Comparison of ENCODE assay signal across 2 cellular contexts in the genomic region with DNA sequence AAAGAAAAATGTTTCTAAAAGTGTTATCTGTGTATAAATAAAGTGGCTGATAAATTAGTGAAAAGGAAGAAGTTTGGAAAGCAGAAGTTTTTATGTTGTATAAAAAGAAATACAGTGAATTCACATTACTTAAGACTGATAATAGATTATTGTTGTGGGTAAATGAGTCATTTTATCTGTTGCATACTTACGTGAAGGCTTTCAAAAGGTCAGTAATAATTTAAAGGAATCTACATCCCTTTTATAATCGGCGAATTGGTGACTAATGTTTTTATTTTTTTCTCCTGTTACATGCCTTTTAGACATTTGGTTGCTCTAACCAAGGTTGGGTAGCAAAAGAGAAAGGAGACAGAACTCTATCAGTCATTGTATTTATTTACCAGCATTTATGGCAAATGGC.
TF ChIP-seq lines count a peak whose summit lies in the region.

No MANE protein-coding gene starts in this region.

TF ChIP-seq in K562, 482 proteins besides CTCF, POLR2A, EP300 and RAD21 (continued from another document):
- TF ChIP-seq LEF1 (IDR thresholded peaks at IDR 0.05) (no peak), NKRF (IDR thresholded peaks at IDR 0.05; ENCODE audit: borderline replicate concordance) (no peak), HDAC2 (IDR thresholded peaks at IDR 0.05) (no peak), KLF13 (tag; IDR thresholded peaks at IDR 0.05; ENCODE audit: borderline replicate concordance, low read depth) (no peak), CTBP1 (IDR thresholded peaks at IDR 0.05; ENCODE audit: borderline replicate concordance) (no peak), CBX2 (IDR thresholded peaks at IDR 0.05; ENCODE audit: insufficient read depth, low read length, poor library complexity, severe bottlenecking) (peak; percentile 19), SOX6 (IDR thresholded peaks at IDR 0.05) (0 out of 2 replicates have a peak, but pooled peaks have one; percentile 19), CREBBP (IDR thresholded peaks at IDR 0.05; ENCODE audit: low read depth, low read length) (no peak), MTF1 (CRISPR knock-in tag; IDR thresholded peaks at IDR 0.05; ENCODE audit: borderline replicate concordance) (no peak), RB1 (IDR thresholded peaks at IDR 0.05; ENCODE audit: low read depth) (no peak), FOSL1 (tag; conservative IDR thresholded peaks at IDR 0.05) (peak; percentile 54), NFRKB (IDR thresholded peaks at IDR 0.05; ENCODE audit: low read depth) (no peak), GTF2A2 (tag; IDR thresholded peaks at IDR 0.05) (no peak)

TF ChIP-seq in GM23338, 12 proteins besides CTCF, POLR2A, EP300 and RAD21:
- TF ChIP-seq, protein P1, sequence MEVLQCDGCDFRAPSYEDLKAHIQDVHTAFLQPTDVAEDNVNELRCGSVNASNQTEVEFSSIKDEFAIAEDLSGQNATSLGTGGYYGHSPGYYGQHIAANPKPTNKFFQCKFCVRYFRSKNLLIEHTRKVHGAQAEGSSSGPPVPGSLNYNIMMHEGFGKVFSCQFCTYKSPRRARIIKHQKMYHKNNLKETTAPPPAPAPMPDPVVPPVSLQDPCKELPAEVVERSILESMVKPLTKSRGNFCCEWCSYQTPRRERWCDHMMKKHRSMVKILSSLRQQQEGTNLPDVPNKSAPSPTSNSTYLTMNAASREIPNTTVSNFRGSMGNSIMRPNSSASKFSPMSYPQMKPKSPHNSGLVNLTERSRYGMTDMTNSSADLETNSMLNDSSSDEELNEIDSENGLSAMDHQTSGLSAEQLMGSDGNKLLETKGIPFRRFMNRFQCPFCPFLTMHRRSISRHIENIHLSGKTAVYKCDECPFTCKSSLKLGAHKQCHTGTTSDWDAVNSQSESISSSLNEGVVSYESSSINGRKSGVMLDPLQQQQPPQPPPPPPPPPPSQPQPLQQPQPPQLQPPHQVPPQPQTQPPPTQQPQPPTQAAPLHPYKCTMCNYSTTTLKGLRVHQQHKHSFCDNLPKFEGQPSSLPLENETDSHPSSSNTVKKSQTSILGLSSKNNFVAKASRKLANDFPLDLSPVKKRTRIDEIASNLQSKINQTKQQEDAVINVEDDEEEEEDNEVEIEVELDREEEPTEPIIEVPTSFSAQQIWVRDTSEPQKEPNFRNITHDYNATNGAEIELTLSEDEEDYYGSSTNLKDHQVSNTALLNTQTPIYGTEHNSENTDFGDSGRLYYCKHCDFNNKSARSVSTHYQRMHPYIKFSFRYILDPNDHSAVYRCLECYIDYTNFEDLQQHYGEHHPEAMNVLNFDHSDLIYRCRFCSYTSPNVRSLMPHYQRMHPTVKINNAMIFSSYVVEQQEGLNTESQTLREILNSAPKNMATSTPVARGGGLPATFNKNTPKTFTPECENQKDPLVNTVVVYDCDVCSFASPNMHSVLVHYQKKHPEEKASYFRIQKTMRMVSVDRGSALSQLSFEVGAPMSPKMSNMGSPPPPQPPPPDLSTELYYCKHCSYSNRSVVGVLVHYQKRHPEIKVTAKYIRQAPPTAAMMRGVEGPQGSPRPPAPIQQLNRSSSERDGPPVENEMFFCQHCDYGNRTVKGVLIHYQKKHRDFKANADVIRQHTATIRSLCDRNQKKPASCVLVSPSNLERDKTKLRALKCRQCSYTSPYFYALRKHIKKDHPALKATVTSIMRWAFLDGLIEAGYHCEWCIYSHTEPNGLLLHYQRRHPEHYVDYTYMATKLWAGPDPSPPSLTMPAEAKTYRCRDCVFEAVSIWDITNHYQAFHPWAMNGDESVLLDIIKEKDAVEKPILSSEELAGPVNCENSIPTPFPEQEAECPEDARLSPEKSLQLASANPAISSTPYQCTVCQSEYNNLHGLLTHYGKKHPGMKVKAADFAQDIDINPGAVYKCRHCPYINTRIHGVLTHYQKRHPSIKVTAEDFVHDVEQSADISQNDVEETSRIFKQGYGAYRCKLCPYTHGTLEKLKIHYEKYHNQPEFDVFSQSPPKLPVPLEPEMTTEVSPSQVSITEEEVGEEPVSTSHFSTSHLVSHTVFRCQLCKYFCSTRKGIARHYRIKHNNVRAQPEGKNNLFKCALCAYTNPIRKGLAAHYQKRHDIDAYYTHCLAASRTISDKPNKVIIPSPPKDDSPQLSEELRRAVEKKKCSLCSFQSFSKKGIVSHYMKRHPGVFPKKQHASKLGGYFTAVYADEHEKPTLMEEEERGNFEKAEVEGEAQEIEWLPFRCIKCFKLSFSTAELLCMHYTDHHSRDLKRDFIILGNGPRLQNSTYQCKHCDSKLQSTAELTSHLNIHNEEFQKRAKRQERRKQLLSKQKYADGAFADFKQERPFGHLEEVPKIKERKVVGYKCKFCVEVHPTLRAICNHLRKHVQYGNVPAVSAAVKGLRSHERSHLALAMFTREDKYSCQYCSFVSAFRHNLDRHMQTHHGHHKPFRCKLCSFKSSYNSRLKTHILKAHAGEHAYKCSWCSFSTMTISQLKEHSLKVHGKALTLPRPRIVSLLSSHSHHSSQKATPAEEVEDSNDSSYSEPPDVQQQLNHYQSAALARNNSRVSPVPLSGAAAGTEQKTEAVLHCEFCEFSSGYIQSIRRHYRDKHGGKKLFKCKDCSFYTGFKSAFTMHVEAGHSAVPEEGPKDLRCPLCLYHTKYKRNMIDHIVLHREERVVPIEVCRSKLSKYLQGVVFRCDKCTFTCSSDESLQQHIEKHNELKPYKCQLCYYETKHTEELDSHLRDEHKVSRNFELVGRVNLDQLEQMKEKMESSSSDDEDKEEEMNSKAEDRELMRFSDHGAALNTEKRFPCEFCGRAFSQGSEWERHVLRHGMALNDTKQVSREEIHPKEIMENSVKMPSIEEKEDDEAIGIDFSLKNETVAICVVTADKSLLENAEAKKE (CRISPR knock-in tag; IDR thresholded peaks at IDR 0.05) = no peak
- no peak for TF ChIP-seq EZH2 (IDR thresholded peaks at IDR 0.05; ENCODE audit: low read depth, unreplicated experiment)
- no peak for TF ChIP-seq NANOG (IDR thresholded peaks at IDR 0.05; ENCODE audit: borderline replicate concordance)
- no peak for TF ChIP-seq STAT1 (IDR thresholded peaks at IDR 0.05; ENCODE audit: unreplicated experiment)
- no peak for TF ChIP-seq CREB1 (CRISPR knock-in tag; IDR thresholded peaks at IDR 0.05; ENCODE audit: low read depth)
- TF ChIP-seq, protein P2, sequence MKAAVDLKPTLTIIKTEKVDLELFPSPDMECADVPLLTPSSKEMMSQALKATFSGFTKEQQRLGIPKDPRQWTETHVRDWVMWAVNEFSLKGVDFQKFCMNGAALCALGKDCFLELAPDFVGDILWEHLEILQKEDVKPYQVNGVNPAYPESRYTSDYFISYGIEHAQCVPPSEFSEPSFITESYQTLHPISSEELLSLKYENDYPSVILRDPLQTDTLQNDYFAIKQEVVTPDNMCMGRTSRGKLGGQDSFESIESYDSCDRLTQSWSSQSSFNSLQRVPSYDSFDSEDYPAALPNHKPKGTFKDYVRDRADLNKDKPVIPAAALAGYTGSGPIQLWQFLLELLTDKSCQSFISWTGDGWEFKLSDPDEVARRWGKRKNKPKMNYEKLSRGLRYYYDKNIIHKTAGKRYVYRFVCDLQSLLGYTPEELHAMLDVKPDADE (IDR thresholded peaks at IDR 0.05) = no peak
- TF ChIP-seq ZNF331 (CRISPR knock-in tag; IDR thresholded peaks at IDR 0.05; ENCODE audit: low read depth) = no peak
- no peak for TF ChIP-seq REST (IDR thresholded peaks at IDR 0.05; ENCODE audit: unreplicated experiment)
- TF ChIP-seq POLR2AphosphoS5 (IDR thresholded peaks at IDR 0.05; ENCODE audit: low read depth) = no peak
- TF ChIP-seq EZH2phosphoT487 (IDR thresholded peaks at IDR 0.05; ENCODE audit: unreplicated experiment) = no peak
- TF ChIP-seq ZNF114 (CRISPR knock-in tag; IDR thresholded peaks at IDR 0.05) = no peak
- TF ChIP-seq JUNB (IDR thresholded peaks at IDR 0.05; ENCODE audit: unreplicated experiment) = no peak
